Comparison of ENCODE assay signal across 13 cellular contexts in genomic region chr2:60535392-60536312, GRCh38. TPM values are rescaled to one million over a fixed set of nuclear protein-coding genes. Genes with fewer than 3 reads are reported as not detected.
A peak's percentile ranks its signal among the peaks of the same experiment; 100 is the strongest.
DNase-seq lines count a peak whose midpoint lies in the region; ATAC-seq and TF ChIP-seq lines count a peak whose summit lies in the region.
"Had no signal": no experiment of that assay in that cellular context is flagged by ENCODE, and none has a peak within 500 bp of the region (broad histone marks: within the 10 kb centered on the region; RNA-seq: fewer than 3 reads in every experiment).

No MANE protein-coding gene starts in this region.

- no TSS peak for BruUV-seq in MCF 10A (replicated peaks; lab: Mats Ljungman, UMichigan)
- no TSS peak for BruUV-seq in mammary epithelial cell (replicated peaks; lab: Mats Ljungman, UMichigan)

- no peak for TF ChIP-seq CTCF in MCF 10A (IDR thresholded peaks at IDR 0.05; ENCODE audit: unreplicated experiment)
- TF ChIP-seq CTCF in mammary epithelial cell (conservative IDR thresholded peaks at IDR 0.05 in 1 of 2, IDR thresholded peaks at IDR 0.05 in 1 of 2; ENCODE audit: extremely low read depth in 1 of 2, insufficient read depth in 1 of 2, low read depth in 1 of 2, low read length in 2 of 2) = no peak
- no peak for TF ChIP-seq CTCF in GM10266 (IDR thresholded peaks at IDR 0.05; ENCODE audit: control insufficient read depth, insufficient read depth, low read depth, missing control alignments)

- CTCF ChIA-PET in MCF 10A (lab: Yijun Ruan, JAX) = interaction anchor here (0.6 to 1.4 kb wide), 5 partner anchors 10 to 1459 kb away, joined by 3 to 10 read pairs (median 5); no protein-coding TSS in a partner anchor
- CTCF ChIA-PET in mammary epithelial cell (lab: Charles Lee; ENCODE audit: low non-redundant PET) = no interaction called here

- POLR2A ChIA-PET in MCF 10A (lab: Yijun Ruan, JAX) = interaction anchor here (1.9 kb wide), 1 partner anchor 9 kb away, joined by 4 read pairs; no protein-coding TSS in a partner anchor
- POLR2A ChIA-PET in naive thymus-derived CD8-positive, alpha-beta T cell (lab: Charles Lee) = interaction anchor here (1.0 kb wide), 1 partner anchor 11 kb away, joined by 6 read pairs; no protein-coding TSS in a partner anchor

- H3K9ac ChIP-seq in mammary epithelial cell (ENCODE audit: insufficient read depth, low read length) = no peak overlapping the region
- no peak overlapping the region for H3K9ac ChIP-seq in HUES6 (ENCODE audit: low read length)
- no peak overlapping the region for H3K9ac ChIP-seq in stomach smooth muscle (ENCODE audit: low read length in 2 of 2)

- H3K4me1 ChIP-seq in mammary epithelial cell (ENCODE audit: insufficient read depth, low read length) (peaks cover 4% of the 10 kb centered on the region), HUES6 (ENCODE audit: control insufficient read depth, insufficient read depth, low read length) (peaks cover 95% of the 10 kb centered on the region), stomach smooth muscle (ENCODE audit: control insufficient read depth, insufficient read depth, low read length) (peaks cover 48% of the 10 kb centered on the region)

- intact Hi-C loops in MCF 10A (cut with micrococcal nuclease) (no loop called here), mammary epithelial cell (cut with micrococcal nuclease) (no loop called here)

- H3K9me3 ChIP-seq in mammary epithelial cell (replicated peaks; ENCODE audit: insufficient read depth, low read length) (no peaks in the 10 kb centered on the region), HUES6 (ENCODE audit: control insufficient read depth, insufficient read depth, low read depth, low read length) (no peaks in the 10 kb centered on the region), stomach smooth muscle (ENCODE audit: control insufficient read depth in 2 of 2, low read length in 2 of 2) (no peaks in the 10 kb centered on the region)

- H3K27me3 Mint-ChIP-seq in MCF 10A (ENCODE audit: insufficient read depth, unreplicated experiment) = no peaks in the 10 kb centered on the region
- H3K27me3 Mint-ChIP-seq in naive thymus-derived CD8-positive, alpha-beta T cell = peaks cover 13 to 46% (median 28%) of the 10 kb centered on the region in 5 donors

- peaks cover 19% of the 10 kb centered on the region for H3K36me3 Mint-ChIP-seq in MCF 10A (ENCODE audit: insufficient read depth, unreplicated experiment)
- no peaks in the 10 kb centered on the region for H3K36me3 Mint-ChIP-seq in naive thymus-derived CD8-positive, alpha-beta T cell

- H3K36me3 ChIP-seq in mammary epithelial cell (ENCODE audit: insufficient read depth, low read length) (no peaks in the 10 kb centered on the region), HUES6 (ENCODE audit: control insufficient read depth, insufficient read depth, low read length) (0 out of 2 replicates have a peak, but pooled peaks cover 3% of the 10 kb centered on the region), stomach smooth muscle (ENCODE audit: control insufficient read depth in 2 of 2, insufficient read depth in 2 of 2, low read length in 2 of 2) (no peaks in the 10 kb centered on the region)

- dilution Hi-C loops in mammary epithelial cell (cut with HindIII; ENCODE audit: low sequenced_read_pairs) = no loop called here

- H3K27me3 ChIP-seq in mammary epithelial cell (ENCODE audit: insufficient read depth, low read length) (no peaks in the 10 kb centered on the region), HUES6 (ENCODE audit: control insufficient read depth, insufficient read depth, low read length) (no peaks in the 10 kb centered on the region), stomach smooth muscle (ENCODE audit: control insufficient read depth in 1 of 2, insufficient read depth in 2 of 2, low read length in 2 of 2) (no peaks in the 10 kb centered on the region)

- H3K79me2 ChIP-seq in mammary epithelial cell (ENCODE audit: insufficient read depth, low read length) = no peaks in the 10 kb centered on the region

- WGBS in mammary epithelial cell (ENCODE audit: low coverage, missing lambda C conversion rate) = 94% methylated on average over 11 of the region's 14 CpGs

- no peak overlapping the region for H3K4me3 ChIP-seq in mammary epithelial cell (replicated peaks in 1 of 3; ENCODE audit: insufficient read depth in 1 of 3, low read depth in 2 of 3, low read length in 3 of 3)
- no peak overlapping the region for H3K4me3 ChIP-seq in HUES6 (ENCODE audit: low read depth, low read length)
- H3K4me3 ChIP-seq in stomach smooth muscle (ENCODE audit: low read length in 2 of 2) = no peak overlapping the region

- no peak for DNase-seq in MCF 10A (ENCODE audit: unreplicated experiment)
- no peak for DNase-seq in mammary epithelial cell
- DNase-seq in GM10266 (ENCODE audit: extremely low spot score) = no peak
- DNase-seq in naive thymus-derived CD8-positive, alpha-beta T cell = no peak
- no peak for DNase-seq in NCI-H2227 treated with DMSO at 0.1 percent for 48 hours (lab: John Stamatoyannopoulos, UW)
- DNase-seq: 8988T; effector CD4-positive, alpha-beta T cell; GDM1; NCI-H526 had no signal

- H3K4me3 Mint-ChIP-seq in MCF 10A (ENCODE audit: unreplicated experiment) = no peak overlapping the region
- no peak overlapping the region for H3K4me3 Mint-ChIP-seq in naive thymus-derived CD8-positive, alpha-beta T cell
- H3K4me3 Mint-ChIP-seq: T-helper 1 cell treated with Interleukin-12 subunit alpha and Interleukin-12 subunit beta and Interleukin-4 antibody, amounts not matched to agents 30 μg/mL and 1 μg/mL, for 36 hours had no signal

- H4K20me1 ChIP-seq in mammary epithelial cell (ENCODE audit: insufficient read depth, low read length) = no peaks in the 10 kb centered on the region

- peaks cover 17% of the 10 kb centered on the region for H3K4me1 Mint-ChIP-seq in MCF 10A (ENCODE audit: insufficient read depth, unreplicated experiment)
- H3K4me1 Mint-ChIP-seq in naive thymus-derived CD8-positive, alpha-beta T cell = peaks cover 0 to 48% (median 3%) of the 10 kb centered on the region in 4 donors

- H3K27ac Mint-ChIP-seq in MCF 10A (ENCODE audit: low read depth, unreplicated experiment) = peak overlapping the region; percentile 72
- peak overlapping the region in 1 of 10 donors; percentile 20 for H3K27ac Mint-ChIP-seq in naive thymus-derived CD8-positive, alpha-beta T cell
- H3K27ac Mint-ChIP-seq: T-helper 1 cell treated with Interleukin-12 subunit alpha and Interleukin-12 subunit beta and Interleukin-4 antibody, amounts not matched to agents 30 μg/mL and 1 μg/mL, for 36 hours had no signal

- in situ Hi-C loops in mammary epithelial cell (cut with MboI; ENCODE audit: low sequenced_read_pairs in 2 of 2) = loop anchor here in 1 of 2 donors (25.0 kb wide), 1 partner anchor 1223 kb away; no protein-coding TSS in a partner anchor

- H3K9me3 Mint-ChIP-seq in MCF 10A (ENCODE audit: unreplicated experiment) = no peaks in the 10 kb centered on the region
- H3K9me3 Mint-ChIP-seq in naive thymus-derived CD8-positive, alpha-beta T cell = no peaks in the 10 kb centered on the region
- H3K9me3 Mint-ChIP-seq: T-helper 1 cell treated with Interleukin-12 subunit alpha and Interleukin-12 subunit beta and Interleukin-4 antibody, amounts not matched to agents 30 μg/mL and 1 μg/mL, for 36 hours had no signal

- H3K27ac ChIP-seq in mammary epithelial cell (ENCODE audit: insufficient read depth, low read depth, low read length) (no peak overlapping the region), HUES6 (ENCODE audit: low read depth, low read length) (peak overlapping the region; percentile 12; the same call in 1 of the 2 replicates), stomach smooth muscle (ENCODE audit: low read length) (peak overlapping the region; percentile 26)

- ATAC-seq in HG02678 (IDR thresholded peaks at IDR 0.05; ENCODE audit: unreplicated experiment) = peak; percentile 89
- no peak for ATAC-seq in naive thymus-derived CD8-positive, alpha-beta T cell

- no peak overlapping the region for H3K4me2 ChIP-seq in mammary epithelial cell (ENCODE audit: insufficient read depth, low read depth, low read length)

- H2AFZ ChIP-seq in mammary epithelial cell (ENCODE audit: low read depth, low read length) = no peak overlapping the region

RNA-seq across cellular contexts. Expression of gene BCL11A, which starts 17.8 kb away (rescaled TPM):
- total RNA-seq in MCF 10A (2022) = 4.3 and 5.3 TPM in 2 replicates
- 10 to 100 TPM in 1 of 2 donors, 1 to 10 TPM in 1; 8.5 to 12.7 TPM for total RNA-seq in mammary epithelial cell
- polyA plus RNA-seq in mammary epithelial cell = 2.7 TPM
- 10.6 TPM for polyA minus RNA-seq in mammary epithelial cell
- total RNA-seq in naive thymus-derived CD8-positive, alpha-beta T cell = 10 to 100 TPM; 10.1 to 11.6 TPM
- 1 to 10 TPM in 2 of 3 donors, under 1 TPM in 1; 0.64 to 1.4 (median 1.3) TPM for polyA plus RNA-seq in naive thymus-derived CD8-positive, alpha-beta T cell
